In genomic region chr2:53751728-53752127, GRCh38 we compare ENCODE assay signal across 10 cellular contexts. TPM values are rescaled to one million over a fixed set of nuclear protein-coding genes. Genes with fewer than 3 reads are reported as not detected.
DNase-seq lines count a peak whose midpoint lies in the region; ATAC-seq and TF ChIP-seq lines count a peak whose summit lies in the region.
"Had no signal": no experiment of that assay in that cellular context is flagged by ENCODE, and none has a peak within 500 bp of the region (broad histone marks: within the 10 kb centered on the region; RNA-seq: fewer than 3 reads in every experiment).

No MANE protein-coding gene starts in this region.

- H3K27ac ChIP-seq in neuronal stem cell (replicated peaks; ENCODE audit: low read length) (no peak overlapping the region), suprapubic skin (no peak overlapping the region)

- H3K23ac ChIP-seq in neuronal stem cell (ENCODE audit: low read depth, low read length, poor library complexity): no peak overlapping the region

- TF ChIP-seq EP300 in suprapubic skin (IDR thresholded peaks at IDR 0.05): no peak

- H3K4me2 ChIP-seq in neuronal stem cell (ENCODE audit: insufficient read depth, low read length, poor library complexity, severe bottlenecking): no peak overlapping the region

- no peak for TF ChIP-seq POLR2A in suprapubic skin (IDR thresholded peaks at IDR 0.05)

- H2BK120ac ChIP-seq in neuronal stem cell (ENCODE audit: low read depth, low read length): no peak overlapping the region

- no peak overlapping the region for H3K14ac ChIP-seq in neuronal stem cell (ENCODE audit: low read length)

- H3K27me3 ChIP-seq in neuronal stem cell (ENCODE audit: control insufficient read depth in 3 of 3, insufficient read depth in 3 of 3, low read depth in 1 of 3, low read length in 3 of 3): no peaks in the 10 kb centered on the region
- no peaks in the 10 kb centered on the region for H3K27me3 ChIP-seq in suprapubic skin

- H2BK12ac ChIP-seq in neuronal stem cell (ENCODE audit: low read length): no peak overlapping the region

- H3K9me3 ChIP-seq in neuronal stem cell (replicated peaks in 1 of 2; ENCODE audit: control insufficient read depth in 2 of 2, insufficient read depth in 1 of 2, low read depth in 1 of 2, low read length in 2 of 2) (peaks cover 2 to 7% of the 10 kb centered on the region in 2 donors), suprapubic skin (no peaks in the 10 kb centered on the region)

- no peak overlapping the region for H4K91ac ChIP-seq in neuronal stem cell (ENCODE audit: low read depth, low read length, poor library complexity)

- ATAC-seq in GM18520 (IDR thresholded peaks at IDR 0.05; ENCODE audit: unreplicated experiment) (peak; percentile 98), GM21737 (IDR thresholded peaks at IDR 0.05; ENCODE audit: unreplicated experiment) (peak; percentile 81), HG03520 (IDR thresholded peaks at IDR 0.05; ENCODE audit: unreplicated experiment) (peak; percentile 97)

- H3K79me1 ChIP-seq in neuronal stem cell (ENCODE audit: low read depth, low read length): no peaks in the 10 kb centered on the region

- no peak overlapping the region for H4K8ac ChIP-seq in neuronal stem cell (ENCODE audit: low read depth, low read length)

- TF ChIP-seq CTCF in fibroblast of pulmonary artery (IDR thresholded peaks at IDR 0.05; ENCODE audit: low read length, missing control alignments) (no peak), suprapubic skin (IDR thresholded peaks at IDR 0.05) (no peak)

- no peak overlapping the region for H3K9ac ChIP-seq in neuronal stem cell (ENCODE audit: low read depth, low read length, poor library complexity)

- H3K36me3 ChIP-seq in neuronal stem cell (replicated peaks in 1 of 2; ENCODE audit: control insufficient read depth in 2 of 2, insufficient read depth in 2 of 2, low read length in 2 of 2): peaks cover 4 to 62% of the 10 kb centered on the region in 2 donors
- H3K36me3 ChIP-seq in suprapubic skin: peaks cover 11% of the 10 kb centered on the region

- H3K18ac ChIP-seq in neuronal stem cell (ENCODE audit: low read length): no peak overlapping the region

- H3K4me1 ChIP-seq in neuronal stem cell (ENCODE audit: control insufficient read depth in 2 of 2, insufficient read depth in 1 of 2, low read depth in 1 of 2, low read length in 2 of 2) (peaks cover 1 to 3% of the 10 kb centered on the region in 2 donors), suprapubic skin (peaks cover 15% of the 10 kb centered on the region)

- H2BK5ac ChIP-seq in neuronal stem cell (ENCODE audit: low read length): no peak overlapping the region

- WGBS in neuronal stem cell (ENCODE audit: extremely low coverage in 2 of 2, insufficient read length in 2 of 2, insufficient replicate concordance in 1 of 2), 2 donors: no CpG with 5 or more reads among the region's 1 CpG
- WGBS in suprapubic skin: 47% methylated on average over 1 of the region's 1 CpG

- H3K4me3 ChIP-seq in fibroblast of pulmonary artery (replicated peaks; ENCODE audit: low read depth, low read length) (no peak overlapping the region), neuronal stem cell (ENCODE audit: low read length in 2 of 2) (no peak overlapping the region), suprapubic skin (no peak overlapping the region)

- H3K4ac ChIP-seq in neuronal stem cell (ENCODE audit: low read length): no peak overlapping the region

- H2AK5ac ChIP-seq in neuronal stem cell (ENCODE audit: low read depth, low read length): no peak overlapping the region

- DNase-seq in fibroblast of pulmonary artery (ENCODE audit: low read depth) (peak; percentile 6), neuronal stem cell (ENCODE audit: low spot score) (no peak), activated gamma-delta T cell treated with Interleukin-2 at 50 U/mL for 16 hours (no peak), suprapubic skin (ENCODE audit: low spot score in 2 of 2) (no peak), amniotic stem cell (lab: John Stamatoyannopoulos, UW) (no peak)
- DNase-seq: hippocampal formation, NCI-H774 had no signal

- no peak overlapping the region for H2AFZ ChIP-seq in neuronal stem cell (ENCODE audit: low read length)

- no peak overlapping the region for H2BK15ac ChIP-seq in neuronal stem cell (ENCODE audit: low read length)

RNA-seq across cellular contexts. Expression of gene CHAC2, which starts 15.9 kb away (rescaled TPM):
- polyA plus RNA-seq in neuronal stem cell (2013, experiment 1 of 2): 2.6 TPM
- polyA plus RNA-seq in neuronal stem cell (2013, experiment 2 of 2): 2.4 TPM
- 1 to 10 TPM; 1.4 to 6.4 (median 3.0) TPM for total RNA-seq in suprapubic skin

RNA-seq across cellular contexts. Expression of gene ASB3, which starts 35.0 kb away (rescaled TPM):
- polyA plus RNA-seq in neuronal stem cell (2013, experiment 1 of 2): 25.7 TPM
- polyA plus RNA-seq in neuronal stem cell (2013, experiment 2 of 2): 27.5 TPM
- total RNA-seq in suprapubic skin: 10 to 100 TPM in 3 of 4 donors, 1 to 10 TPM in 1; 9.8 to 28.8 (median 12.6) TPM

RNA-seq across cellular contexts. Expression of gene ERLEC1, which starts 35.1 kb away (rescaled TPM):
- 33.7 TPM for polyA plus RNA-seq in neuronal stem cell (2013, experiment 1 of 2)
- 35.2 TPM for polyA plus RNA-seq in neuronal stem cell (2013, experiment 2 of 2)
- 10 to 100 TPM; 30.9 to 86.1 (median 36.5) TPM for total RNA-seq in suprapubic skin
